In the genomic region with DNA sequence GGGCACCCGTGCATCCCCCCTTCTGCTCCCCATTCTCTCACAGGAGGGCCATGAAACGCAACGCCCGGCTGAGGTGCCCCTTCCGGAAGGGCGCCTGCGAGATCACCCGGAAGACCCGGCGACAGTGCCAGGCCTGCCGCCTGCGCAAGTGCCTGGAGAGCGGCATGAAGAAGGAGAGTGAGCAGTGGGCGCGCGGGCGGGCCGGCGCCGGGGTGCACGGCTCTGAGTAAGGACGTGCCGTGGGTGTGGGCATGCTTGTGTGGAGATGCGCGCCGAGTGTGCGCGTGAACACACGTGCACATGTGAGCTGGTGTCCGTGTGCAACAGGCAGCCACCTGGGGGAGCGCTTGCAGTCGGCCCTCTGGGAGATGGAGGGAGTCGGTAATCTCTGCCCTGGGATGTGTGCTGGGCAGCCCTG, we compare ENCODE assay signal across 9 cellular contexts. TPM values are rescaled to one million over a fixed set of nuclear protein-coding genes. Genes with fewer than 3 reads are reported as not detected.
DNase-seq lines count a peak whose midpoint lies in the region; ATAC-seq and TF ChIP-seq lines count a peak whose summit lies in the region.
"Had no signal": no experiment of that assay in that cellular context is flagged by ENCODE, and none has a peak within 500 bp of the region (broad histone marks: within the 10 kb centered on the region; RNA-seq: fewer than 3 reads in every experiment).

No MANE protein-coding gene starts in this region.

- no peak for TF ChIP-seq EP300 in stomach (IDR thresholded peaks at IDR 0.05)

- TF ChIP-seq CTCF in 22Rv1 (IDR thresholded peaks at IDR 0.05) (peak; percentile 37), colonic mucosa (IDR thresholded peaks at IDR 0.05) (no peak), stomach (IDR thresholded peaks at IDR 0.05) (peak in 1 of 7 experiments; percentile 14)

- ATAC-seq in GM18870 (IDR thresholded peaks at IDR 0.05; ENCODE audit: unreplicated experiment) (peak; percentile 83), HG03097 (IDR thresholded peaks at IDR 0.05; ENCODE audit: low FRiP score, unreplicated experiment) (peak; percentile 69)

- no peaks in the 10 kb centered on the region for H3K4me1 ChIP-seq in colonic mucosa
- H3K4me1 ChIP-seq in muscle layer of colon (ENCODE audit: insufficient read depth, low read length): no peaks in the 10 kb centered on the region
- H3K4me1 ChIP-seq in stomach: peaks cover 5 to 14% (median 10%) of the 10 kb centered on the region in 4 donors

- no peak overlapping the region for H3K27ac ChIP-seq in 22Rv1
- H3K27ac ChIP-seq in colonic mucosa: no peak overlapping the region
- no peak overlapping the region for H3K27ac ChIP-seq in muscle layer of colon (ENCODE audit: low read depth, low read length)
- H3K27ac ChIP-seq in stomach: no peak overlapping the region

- H3K4me3 ChIP-seq in colonic mucosa (peak overlapping the region; percentile 34), muscle layer of colon (ENCODE audit: low read depth in 1 of 2, low read length in 2 of 2) (peak overlapping the region; percentile 56 to 62), stomach (peak overlapping the region; percentile 47 to 60 (median 52))

- H3K36me3 ChIP-seq in colonic mucosa: no peaks in the 10 kb centered on the region
- H3K36me3 ChIP-seq in muscle layer of colon (ENCODE audit: insufficient read depth, low read length): no peaks in the 10 kb centered on the region
- no peaks in the 10 kb centered on the region for H3K36me3 ChIP-seq in stomach

- no peak for TF ChIP-seq POLR2A in stomach (IDR thresholded peaks at IDR 0.05)

- WGBS in stomach, 5 donors: 1 to 6% (median 1%) methylated on average over 4 to 33 of the region's 33 CpGs

- no peaks in the 10 kb centered on the region for H3K27me3 ChIP-seq in colonic mucosa
- H3K27me3 ChIP-seq in muscle layer of colon (ENCODE audit: control insufficient read depth in 1 of 2, insufficient read depth in 2 of 2, low read length in 2 of 2): no peaks in the 10 kb centered on the region
- peaks cover 0 to 9% (median 0%) of the 10 kb centered on the region in 3 donors for H3K27me3 ChIP-seq in stomach

- intact Hi-C loops in colonic mucosa (cut with DNase I) (no loop called here), stomach (cut with DNase I; ENCODE audit: low total_unique reads) (no loop called here)

- no peaks in the 10 kb centered on the region for H3K9me3 ChIP-seq in colonic mucosa
- H3K9me3 ChIP-seq in muscle layer of colon (ENCODE audit: low read length): no peaks in the 10 kb centered on the region
- no peaks in the 10 kb centered on the region for H3K9me3 ChIP-seq in stomach

- H3K9ac ChIP-seq in colonic mucosa (ENCODE audit: low read depth in 2 of 2, low read length in 2 of 2): no peak overlapping the region
- H3K9ac ChIP-seq in muscle layer of colon (ENCODE audit: low read length): no peak overlapping the region

- DNase-seq in activated CD4-positive, CD25-positive, alpha-beta regulatory T cell treated with anti-CD3 and anti-CD28 coated beads, Interleukin-2, amount 50 U/mL, for 16 hours (ENCODE audit: low read depth, low spot score): peak; percentile 18
- DNase-seq in colonic mucosa (no peak), stomach (peak; percentile 34), NCI-H187 treated with DMSO at 0.1 percent for 48 hours (lab: John Stamatoyannopoulos, UW) (no peak)
- DNase-seq: DND-41 had no signal

RNA-seq across cellular contexts. Expression of a gene that starts 28.1 kb away (rescaled TPM):
- total RNA-seq in colonic mucosa (10 to 100 TPM; 58.4 to 70.4 TPM), stomach (10 to 100 TPM in 2 of 5 donors, not detected in 3; 10.5 to 37.4 TPM)
- under 1 TPM in 2 of 3 donors, not detected in 1; 0.08 to 0.25 TPM for polyA plus RNA-seq in stomach

Comparison
In these comparisons a context has a peak if more than half of its experiments do, and no peak if none do; other contexts are left out.
1. DNase-seq: peak in activated CD4-positive, CD25-positive, alpha-beta regulatory T cell treated with anti-CD3 and anti-CD28 coated beads, Interleukin-2, amount 50 U/mL, for 16 hours (single experiment) and stomach (single experiment); none in colonic mucosa (single experiment) and NCI-H187 treated with DMSO at 0.1 percent for 48 hours (single experiment).
2. Peak in every context shown above with its lines, with median percentiles within 50 percentile points of each other: H3K4me3 ChIP-seq.